ENCODE assay signal across 21 cellular contexts in genomic region chr20:44723391-44723790, GRCh38. TPM values are rescaled to one million over a fixed set of nuclear protein-coding genes. Genes with fewer than 3 reads are reported as not detected.
"Had no signal": no experiment of that assay in that cellular context is flagged by ENCODE, and none has a peak within 500 bp of the region (broad histone marks: within the 10 kb centered on the region; RNA-seq: fewer than 3 reads in every experiment).

No MANE protein-coding gene starts in this region.

- H3K79me2 ChIP-seq: parathyroid adenoma had no signal

- H3K36me3 Mint-ChIP-seq: activated naive CD8-positive, alpha-beta T cell treated with anti-CD3 and anti-CD28 coated beads, Interleukin-2, amount 10 ng/mL, durations not matched to agents 7 days and 5 days; mesothelial cell of epicardium had no signal

- H3K27me3 ChIP-seq: breast epithelium, dorsolateral prefrontal cortex, foreskin keratinocyte, heart right ventricle, thyroid gland had no signal

- H2AFZ ChIP-seq: parathyroid adenoma had no signal

- H3K9me3 ChIP-seq: breast epithelium, heart right ventricle, thyroid gland had no signal

- H3K27ac ChIP-seq: foreskin keratinocyte, parathyroid adenoma, thyroid gland, VCaP had no signal

- H3K4me3 ChIP-seq: breast epithelium, dorsolateral prefrontal cortex, heart right ventricle, thyroid gland had no signal

- H3K9me3 Mint-ChIP-seq: activated CD4-positive, alpha-beta memory T cell treated with anti-CD3 and anti-CD28 coated beads, Interleukin-2, amount 10 ng/mL, durations not matched to agents 7 days and 5 days; activated naive CD8-positive, alpha-beta T cell treated with anti-CD3 and anti-CD28 coated beads, Interleukin-2, amount 10 ng/mL, durations not matched to agents 7 days and 5 days; mesothelial cell of epicardium; neural crest cell had no signal

- H3K4me1 ChIP-seq: breast epithelium, parathyroid adenoma had no signal

- H3K9ac ChIP-seq: parathyroid adenoma had no signal

- H3K4me1 Mint-ChIP-seq: activated CD4-positive, alpha-beta memory T cell treated with anti-CD3 and anti-CD28 coated beads, Interleukin-2, amount 10 ng/mL, durations not matched to agents 7 days and 5 days; activated CD4-positive, alpha-beta T cell treated with anti-CD3 and anti-CD28 coated beads for 36 hours; mesothelial cell of epicardium had no signal

- H3K27me3 Mint-ChIP-seq: activated CD4-positive, alpha-beta T cell treated with anti-CD3 and anti-CD28 coated beads for 36 hours; activated naive CD8-positive, alpha-beta T cell treated with anti-CD3 and anti-CD28 coated beads, Interleukin-2, amount 10 ng/mL, durations not matched to agents 7 days and 5 days had no signal

- H3K27ac Mint-ChIP-seq: activated CD4-positive, alpha-beta memory T cell treated with anti-CD3 and anti-CD28 coated beads, Interleukin-2, amount 10 ng/mL, durations not matched to agents 7 days and 5 days; activated CD4-positive, alpha-beta T cell treated with anti-CD3 and anti-CD28 coated beads for 36 hours; activated naive CD8-positive, alpha-beta T cell treated with anti-CD3 and anti-CD28 coated beads, Interleukin-2, amount 10 ng/mL, durations not matched to agents 7 days and 5 days; mesothelial cell of epicardium had no signal

- H3K4me3 Mint-ChIP-seq: activated CD4-positive, alpha-beta memory T cell treated with anti-CD3 and anti-CD28 coated beads, Interleukin-2, amount 10 ng/mL, durations not matched to agents 7 days and 5 days; activated CD4-positive, alpha-beta T cell treated with anti-CD3 and anti-CD28 coated beads for 36 hours; activated naive CD8-positive, alpha-beta T cell treated with anti-CD3 and anti-CD28 coated beads, Interleukin-2, amount 10 ng/mL, durations not matched to agents 7 days and 5 days; mesothelial cell of epicardium; neural crest cell had no signal

- DNase-seq: activated CD4-positive, alpha-beta memory T cell treated with anti-CD3 and anti-CD28 coated beads, Interleukin-2, amount 10 ng/mL, durations not matched to agents 7 days and 5 days; activated CD4-positive, alpha-beta T cell treated with anti-CD3 and anti-CD28 coated beads for 36 hours; activated gamma-delta T cell treated with Interleukin-2 at 50 U/mL for 16 hours; activated naive CD8-positive, alpha-beta T cell treated with anti-CD3 and anti-CD28 coated beads, Interleukin-2, amount 10 ng/mL, durations not matched to agents 7 days and 5 days; activated T-cell treated with anti-CD3 and anti-CD28 coated beads, Interleukin-2, amount 50 U/mL, for 48 hours; dorsolateral prefrontal cortex; foreskin keratinocyte; heart right ventricle; stimulated activated CD4-positive, alpha-beta T cell treated with anti-CD3 and anti-CD28 coated beads, Interleukin-4, amount 100 ng/mL, for 4 hours; SW 1271; T1000; thyroid gland had no signal

- H3K36me3 ChIP-seq: breast epithelium, heart right ventricle, thyroid gland had no signal

RNA-seq across cellular contexts. Expression of gene CCN5, which starts 8.2 kb away (rescaled TPM):
- total RNA-seq: activated CD4-positive, alpha-beta memory T cell treated with anti-CD3 and anti-CD28 coated beads, Interleukin-2, amount 10 ng/mL, durations not matched to agents 7 days and 5 days; activated CD4-positive, alpha-beta T cell treated with anti-CD3 and anti-CD28 coated beads for 36 hours; activated naive CD8-positive, alpha-beta T cell treated with anti-CD3 and anti-CD28 coated beads, Interleukin-2, amount 10 ng/mL, durations not matched to agents 7 days and 5 days; cerebellum; foreskin keratinocyte; kidney epithelial cell; mesothelial cell of epicardium; neural crest cell; skeletal muscle tissue had no signal

RNA-seq across cellular contexts. Expression of gene KCNK15, which starts 22.3 kb away (rescaled TPM):
- total RNA-seq: activated CD4-positive, alpha-beta memory T cell treated with anti-CD3 and anti-CD28 coated beads, Interleukin-2, amount 10 ng/mL, durations not matched to agents 7 days and 5 days; activated naive CD8-positive, alpha-beta T cell treated with anti-CD3 and anti-CD28 coated beads, Interleukin-2, amount 10 ng/mL, durations not matched to agents 7 days and 5 days; foreskin keratinocyte; myocyte; neural crest cell had no signal
